ENCODE assay signal across 29 cellular contexts in the genomic region with DNA sequence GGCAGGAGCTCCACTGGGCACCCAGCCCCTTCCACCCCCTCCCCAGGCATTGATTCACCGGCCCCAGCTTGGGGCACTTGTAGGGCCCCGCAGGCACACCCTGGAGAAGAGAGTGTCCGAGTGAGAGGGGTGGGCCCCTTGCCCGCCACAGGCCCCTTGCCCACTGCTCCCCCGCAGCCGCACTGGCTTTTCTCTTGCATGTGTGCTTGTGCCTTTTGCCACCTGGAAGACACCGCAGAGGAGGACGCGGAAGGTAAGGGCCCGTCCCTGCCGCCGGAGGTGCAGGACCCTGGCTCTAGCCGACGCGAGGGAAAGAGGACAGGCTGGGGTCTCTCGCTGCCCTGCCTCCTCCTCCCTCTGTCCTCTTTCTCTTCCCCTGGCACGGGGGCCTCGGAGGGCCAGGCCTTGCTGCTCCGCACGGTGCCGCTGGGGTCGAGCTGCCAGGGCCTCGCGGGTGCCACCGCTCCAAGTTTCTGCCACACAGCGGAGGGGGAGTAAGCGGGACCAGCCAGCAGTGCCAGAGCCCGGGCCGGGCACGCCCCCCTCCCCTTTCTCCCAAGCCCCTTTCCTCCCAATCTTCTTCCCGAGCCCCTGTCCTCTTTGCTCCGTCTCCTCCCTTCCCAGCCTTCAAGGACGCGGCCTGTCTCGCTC. TPM values are rescaled to one million over a fixed set of nuclear protein-coding genes. Genes with fewer than 3 reads are reported as not detected.
DNase-seq lines count a peak whose midpoint lies in the region; ATAC-seq, FAIRE-seq and TF ChIP-seq lines count a peak whose summit lies in the region.
"Had no signal": no experiment of that assay in that cellular context is flagged by ENCODE, and none has a peak within 500 bp of the region (broad histone marks: within the 10 kb centered on the region; RNA-seq: fewer than 3 reads in every experiment).

No MANE protein-coding gene starts in this region.

- H3K36me3 ChIP-seq in iPS-15b (ENCODE audit: control insufficient read depth, insufficient read depth, low read length) (no peaks in the 10 kb centered on the region), neural progenitor cell (no peaks in the 10 kb centered on the region), MG63 (no peaks in the 10 kb centered on the region)
- H3K36me3 ChIP-seq: brain microvascular endothelial cell, heart left ventricle, sigmoid colon, suprapubic skin, vagina had no signal

- H3K4me2 ChIP-seq in neural progenitor cell = no peak overlapping the region

- no peak for FAIRE-seq in GM19239 (lab: Jason Lieb, UNC)
- FAIRE-seq: H54 had no signal

- DNase-seq in CD14-positive monocyte (ENCODE audit: low spot score) (peak; percentile 42), GM03348 (ENCODE audit: low spot score) (peak; percentile 6), neural progenitor cell (ENCODE audit: low spot score) (peak; percentile 1), MG63 (no peak), GM19239 (ENCODE audit: insufficient read length, low spot score) (no peak)
- DNase-seq in stimulated activated naive B cell treated with anti-CD40 and anti-IgM and Interleukin-4, amounts not matched to agents 10 μg/mL and 1 μg/mL and 100 μg/mL, for 72 hours = no peak
- no peak for DNase-seq in activated CD4-positive, alpha-beta memory T cell treated with anti-CD3 and anti-CD28 coated beads for 36 hours
- DNase-seq: activated CD4-positive, alpha-beta T cell treated with anti-CD3 and anti-CD28 coated beads, Interleukin-2, amount 10 ng/mL, durations not matched to agents 7 days and 5 days; activated naive CD4-positive, alpha-beta T cell treated with anti-CD3 and anti-CD28 coated beads for 36 hours; amniotic stem cell; brain microvascular endothelial cell; effector CD4-positive, alpha-beta T cell; NCI-H2171; NCI-H510A; SHP77; sigmoid colon; stimulated activated CD4-positive, alpha-beta T cell treated with anti-CD3 and anti-CD28 coated beads, Interleukin-15, amount 100 ng/mL, for 24 hours; stimulated activated naive CD4-positive, alpha-beta T cell had no signal

- H3K9ac ChIP-seq in iPS-15b (ENCODE audit: low read depth, low read length) (peak overlapping the region; percentile 24), neural progenitor cell (no peak overlapping the region)

- no peak overlapping the region for H2AFZ ChIP-seq in neural progenitor cell (replicated peaks)

- H3K79me2 ChIP-seq in neural progenitor cell (ENCODE audit: low read depth) = no peaks in the 10 kb centered on the region

- H3K9me3 Mint-ChIP-seq in CD14-positive monocyte = peaks cover 0 to 2% (median 0%) of the 10 kb centered on the region in 7 donors
- no peaks in the 10 kb centered on the region for H3K9me3 Mint-ChIP-seq in neural progenitor cell
- H3K9me3 Mint-ChIP-seq in stimulated activated naive B cell treated with anti-CD40 and anti-IgM and Interleukin-4, amounts not matched to agents 10 μg/mL and 1 μg/mL and 100 μg/mL, for 72 hours = no peaks in the 10 kb centered on the region
- no peaks in the 10 kb centered on the region for H3K9me3 Mint-ChIP-seq in activated CD4-positive, alpha-beta memory T cell treated with anti-CD3 and anti-CD28 coated beads for 36 hours
- H3K9me3 Mint-ChIP-seq: activated CD4-positive, alpha-beta T cell treated with anti-CD3 and anti-CD28 coated beads, Interleukin-2, amount 10 ng/mL, durations not matched to agents 7 days and 5 days; activated naive CD4-positive, alpha-beta T cell treated with anti-CD3 and anti-CD28 coated beads for 36 hours had no signal

- TF ChIP-seq CTCF in CD14-positive monocyte (IDR thresholded peaks at IDR 0.05) = no peak
- TF ChIP-seq CTCF in neural progenitor cell (IDR thresholded peaks at IDR 0.05) = no peak

- H3K4me1 Mint-ChIP-seq in CD14-positive monocyte (peaks cover 20% of the 10 kb centered on the region), neural progenitor cell (peaks cover 17% of the 10 kb centered on the region)
- H3K4me1 Mint-ChIP-seq in stimulated activated naive B cell treated with anti-CD40 and anti-IgM and Interleukin-4, amounts not matched to agents 10 μg/mL and 1 μg/mL and 100 μg/mL, for 72 hours = peaks cover 5 to 10% of the 10 kb centered on the region in 2 donors
- H3K4me1 Mint-ChIP-seq in activated CD4-positive, alpha-beta memory T cell treated with anti-CD3 and anti-CD28 coated beads for 36 hours (ENCODE audit: low read depth) = peaks cover 2% of the 10 kb centered on the region

- H3K27me3 ChIP-seq in iPS-15b (ENCODE audit: control insufficient read depth, insufficient read depth, low read length) (no peaks in the 10 kb centered on the region), neural progenitor cell (no peaks in the 10 kb centered on the region), MG63 (no peaks in the 10 kb centered on the region)
- H3K27me3 ChIP-seq: brain microvascular endothelial cell, heart left ventricle, sigmoid colon, suprapubic skin, vagina had no signal

- H3K4me3 Mint-ChIP-seq in CD14-positive monocyte = no peak overlapping the region
- H3K4me3 Mint-ChIP-seq in neural progenitor cell = no peak overlapping the region
- H3K4me3 Mint-ChIP-seq in stimulated activated naive B cell treated with anti-CD40 and anti-IgM and Interleukin-4, amounts not matched to agents 10 μg/mL and 1 μg/mL and 100 μg/mL, for 72 hours = no peak overlapping the region
- H3K4me3 Mint-ChIP-seq in activated CD4-positive, alpha-beta memory T cell treated with anti-CD3 and anti-CD28 coated beads for 36 hours = no peak overlapping the region
- H3K4me3 Mint-ChIP-seq: activated CD4-positive, alpha-beta T cell treated with anti-CD3 and anti-CD28 coated beads, Interleukin-2, amount 10 ng/mL, durations not matched to agents 7 days and 5 days; activated naive CD4-positive, alpha-beta T cell treated with anti-CD3 and anti-CD28 coated beads for 36 hours had no signal

- POLR2A ChIA-PET in activated CD4-positive, alpha-beta memory T cell treated with anti-CD3 and anti-CD28 coated beads for 36 hours (lab: Charles Lee) = no interaction called here

- no peak overlapping the region for H3K4me3 ChIP-seq in iPS-15b (ENCODE audit: low read depth, low read length)
- no peak overlapping the region for H3K4me3 ChIP-seq in neural progenitor cell
- no peak overlapping the region for H3K4me3 ChIP-seq in MG63
- H3K4me3 ChIP-seq: heart left ventricle, sigmoid colon, suprapubic skin, vagina had no signal

- no peaks in the 10 kb centered on the region for H3K9me3 ChIP-seq in iPS-15b (ENCODE audit: control insufficient read depth, insufficient read depth, low read length)
- H3K9me3 ChIP-seq in neural progenitor cell (ENCODE audit: low read depth) = no peaks in the 10 kb centered on the region
- H3K9me3 ChIP-seq in MG63 = no peaks in the 10 kb centered on the region
- H3K9me3 ChIP-seq: heart left ventricle, sigmoid colon, suprapubic skin, vagina had no signal

- no peaks in the 10 kb centered on the region for H4K20me1 ChIP-seq in neural progenitor cell (ENCODE audit: low read depth)

- no peaks in the 10 kb centered on the region for H3K36me3 Mint-ChIP-seq in CD14-positive monocyte
- no peaks in the 10 kb centered on the region for H3K36me3 Mint-ChIP-seq in neural progenitor cell
- H3K36me3 Mint-ChIP-seq in stimulated activated naive B cell treated with anti-CD40 and anti-IgM and Interleukin-4, amounts not matched to agents 10 μg/mL and 1 μg/mL and 100 μg/mL, for 72 hours = peaks cover 0 to 2% of the 10 kb centered on the region in 2 donors
- H3K36me3 Mint-ChIP-seq in activated CD4-positive, alpha-beta memory T cell treated with anti-CD3 and anti-CD28 coated beads for 36 hours = no peaks in the 10 kb centered on the region

- CTCF ChIA-PET in activated CD4-positive, alpha-beta memory T cell treated with anti-CD3 and anti-CD28 coated beads for 36 hours (lab: Charles Lee) = interaction anchor here (1.5 kb wide), 1 partner anchor 47 kb away, joined by 4 read pairs; no protein-coding TSS in a partner anchor

- H3F3A ChIP-seq in neural progenitor cell (ENCODE audit: low read depth) = no peaks in the 10 kb centered on the region

- no peak overlapping the region for H3K27ac ChIP-seq in neural progenitor cell
- H3K27ac ChIP-seq: brain microvascular endothelial cell, C4-2B, epithelial cell of prostate, suprapubic skin, VCaP had no signal

- no peaks in the 10 kb centered on the region for H3K4me1 ChIP-seq in iPS-15b (ENCODE audit: control insufficient read depth, insufficient read depth, low read length)
- peaks cover 4% of the 10 kb centered on the region for H3K4me1 ChIP-seq in neural progenitor cell
- H3K4me1 ChIP-seq: sigmoid colon had no signal

- intact Hi-C loops in CD14-positive monocyte (cut with micrococcal nuclease) = loop anchor here in 1 of 2 donors (10.0 kb wide), 1 partner anchor 226 kb away; no protein-coding TSS in a partner anchor
- intact Hi-C loops in activated CD4-positive, alpha-beta memory T cell treated with anti-CD3 and anti-CD28 coated beads for 36 hours (cut with micrococcal nuclease) = no loop called here

- H3K27ac Mint-ChIP-seq in CD14-positive monocyte (peak overlapping the region in 1 of 7 donors; percentile 59), neural progenitor cell (no peak overlapping the region)
- no peak overlapping the region for H3K27ac Mint-ChIP-seq in stimulated activated naive B cell treated with anti-CD40 and anti-IgM and Interleukin-4, amounts not matched to agents 10 μg/mL and 1 μg/mL and 100 μg/mL, for 72 hours
- H3K27ac Mint-ChIP-seq in activated CD4-positive, alpha-beta memory T cell treated with anti-CD3 and anti-CD28 coated beads for 36 hours = no peak overlapping the region
- H3K27ac Mint-ChIP-seq: activated CD4-positive, alpha-beta T cell treated with anti-CD3 and anti-CD28 coated beads, Interleukin-2, amount 10 ng/mL, durations not matched to agents 7 days and 5 days; activated naive CD4-positive, alpha-beta T cell treated with anti-CD3 and anti-CD28 coated beads for 36 hours had no signal

- no peak for ATAC-seq in stimulated activated naive B cell treated with anti-CD40 and anti-IgM and Interleukin-4, amounts not matched to agents 10 μg/mL and 1 μg/mL and 100 μg/mL, for 72 hours (replicated peaks)

- H3K27me3 Mint-ChIP-seq in CD14-positive monocyte (ENCODE audit: low read depth in 3 of 3) (peaks cover 10 to 32% (median 18%) of the 10 kb centered on the region in 3 donors), neural progenitor cell (ENCODE audit: insufficient read depth, low read depth) (peaks cover 18% of the 10 kb centered on the region)
- peaks cover 36 to 59% of the 10 kb centered on the region in 2 donors for H3K27me3 Mint-ChIP-seq in stimulated activated naive B cell treated with anti-CD40 and anti-IgM and Interleukin-4, amounts not matched to agents 10 μg/mL and 1 μg/mL and 100 μg/mL, for 72 hours
- no peaks in the 10 kb centered on the region for H3K27me3 Mint-ChIP-seq in activated CD4-positive, alpha-beta memory T cell treated with anti-CD3 and anti-CD28 coated beads for 36 hours

RNA-seq across cellular contexts. Expression of a gene that starts 9.5 kb away (rescaled TPM):
- polyA plus RNA-seq in CD14-positive monocyte = not detected
- total RNA-seq in neural progenitor cell (ENCODE audit: low replicate concordance) = 0.40 and 0.92 TPM in 2 replicates
- not detected in 2 replicates for total RNA-seq in MG63 (2014; rRNA removed; shearing (Covaris generic); ENCODE audit: low replicate concordance)
- total RNA-seq in activated CD4-positive, alpha-beta memory T cell treated with anti-CD3 and anti-CD28 coated beads for 36 hours = 1 to 10 TPM; 6.0 to 6.8 TPM
- polyA plus RNA-seq: neural cell had no signal

RNA-seq across cellular contexts. Expression of a gene that starts 18.1 kb away (rescaled TPM):
- 10 to 100 TPM; 19.3 to 51.1 TPM for polyA plus RNA-seq in CD14-positive monocyte
- 43.2 and 82.1 TPM in 2 replicates for total RNA-seq in neural progenitor cell (ENCODE audit: low replicate concordance)
- total RNA-seq in MG63 (2014; rRNA removed; shearing (Covaris generic); ENCODE audit: low replicate concordance) = 26.6 TPM in 1 of 2 replicates, not detected in the other
- 100 to 1,000 TPM; 115 to 119 TPM for total RNA-seq in activated CD4-positive, alpha-beta memory T cell treated with anti-CD3 and anti-CD28 coated beads for 36 hours

RNA-seq across cellular contexts. Expression of a gene that starts 37.3 kb away (rescaled TPM):
- polyA plus RNA-seq in CD14-positive monocyte = not detected
- total RNA-seq in neural progenitor cell (ENCODE audit: low replicate concordance) = not detected in 2 replicates
- total RNA-seq in MG63 (2014; rRNA removed; shearing (Covaris generic); ENCODE audit: low replicate concordance) = not detected in 2 replicates
- under 1 TPM in 1 of 2 experiments, not detected in 1; 0.07 TPM for total RNA-seq in activated CD4-positive, alpha-beta memory T cell treated with anti-CD3 and anti-CD28 coated beads for 36 hours
- total RNA-seq: liver, mononuclear cell, sigmoid colon, suprapubic skin, vagina had no signal
- polyA plus RNA-seq: liver, neural cell had no signal

Comparison
In these comparisons a context has a peak if more than half of its experiments do, and no peak if none do; other contexts are left out.
1. DNase-seq: peak in CD14-positive monocyte (single experiment), GM03348 (single experiment) and neural progenitor cell (single experiment); none in MG63 (single experiment), stimulated activated naive B cell treated with anti-CD40 and anti-IgM and Interleukin-4, amounts not matched to agents 10 μg/mL and 1 μg/mL and 100 μg/mL, for 72 hours (single experiment), activated CD4-positive, alpha-beta memory T cell treated with anti-CD3 and anti-CD28 coated beads for 36 hours (single experiment) and GM19239 (single experiment).